10 cellular contexts compared by ENCODE assay signal in genomic region chr20:57619053-57619831, GRCh38. TPM values are rescaled to one million over a fixed set of nuclear protein-coding genes. Genes with fewer than 3 reads are reported as not detected.
DNase-seq lines count a peak whose midpoint lies in the region; ATAC-seq and TF ChIP-seq lines count a peak whose summit lies in the region.
"Had no signal": no experiment of that assay in that cellular context is flagged by ENCODE, and none has a peak within 500 bp of the region (broad histone marks: within the 10 kb centered on the region; RNA-seq: fewer than 3 reads in every experiment).

No MANE protein-coding gene starts in this region.

- no peak overlapping the region for H2BK5ac ChIP-seq in trophoblast cell (ENCODE audit: low read depth, low read length, poor library complexity)

- no peak for TF ChIP-seq CTCF in CD8-positive, alpha-beta T cell (IDR thresholded peaks at IDR 0.05)
- no peak for TF ChIP-seq CTCF in heart right ventricle (IDR thresholded peaks at IDR 0.05)

- no peaks in the 10 kb centered on the region for H3K27me3 ChIP-seq in CD8-positive, alpha-beta T cell (ENCODE audit: insufficient read depth, low read length)
- H3K27me3 ChIP-seq in heart right ventricle (peaks cover 0 to 38% (median 7%) of the 10 kb centered on the region in 7 donors), H7 (ENCODE audit: control insufficient read depth, insufficient read depth, low read length) (no peaks in the 10 kb centered on the region), trophoblast cell (ENCODE audit: insufficient read depth, low read length) (no peaks in the 10 kb centered on the region)

- H3K4me3 ChIP-seq in CD8-positive, alpha-beta T cell (ENCODE audit: low read depth, low read length) = peak overlapping the region; percentile 51
- H3K4me3 ChIP-seq in heart right ventricle = peak overlapping the region in 3 of 10 donors; percentile 1 to 48 (median 5)
- no peak overlapping the region for H3K4me3 ChIP-seq in H7 (ENCODE audit: insufficient read depth, low read depth, low read length)
- no peak overlapping the region for H3K4me3 ChIP-seq in trophoblast cell (ENCODE audit: low read depth, low read length)

- WGBS in heart right ventricle, 2 donors = 64 to 70% methylated on average over 19 of the region's 19 CpGs
- WGBS in trophoblast cell (ENCODE audit: extremely low coverage, insufficient coverage, insufficient read length) = no CpG with 5 or more reads among the region's 19 CpGs

- H4K12ac ChIP-seq in trophoblast cell (ENCODE audit: low read depth, low read length) = no peak overlapping the region

- no peak overlapping the region for H2AK5ac ChIP-seq in trophoblast cell (ENCODE audit: low read length)

- CTCF ChIA-PET in CD8-positive, alpha-beta T cell (lab: Charles Lee) = interaction anchor here (0.7 to 11.0 kb wide), 15 partner anchors 8 to 592 kb away, joined by 3 to 103 read pairs (median 4); partner anchors contain the start of gene PMEPA1

- H3K4me2 ChIP-seq in trophoblast cell (ENCODE audit: low read length) = no peak overlapping the region

- no peak overlapping the region for H2AFZ ChIP-seq in trophoblast cell (ENCODE audit: insufficient read depth, low read length, poor library complexity)

- no peaks in the 10 kb centered on the region for H3K79me2 ChIP-seq in trophoblast cell (ENCODE audit: control insufficient read depth, insufficient read depth, low read length, poor library complexity)

- H4K91ac ChIP-seq in trophoblast cell (ENCODE audit: low read depth, low read length) = no peak overlapping the region

- H2BK12ac ChIP-seq in trophoblast cell (ENCODE audit: low read length) = no peak overlapping the region

- H3K4me3 Mint-ChIP-seq in CD8-positive, alpha-beta T cell = peak overlapping the region; percentile 89

- H3K9ac ChIP-seq in trophoblast cell (ENCODE audit: low read length) = no peak overlapping the region

- H3K18ac ChIP-seq in trophoblast cell (ENCODE audit: low read length) = no peak overlapping the region

- H3K23ac ChIP-seq in trophoblast cell (ENCODE audit: low read length) = no peak overlapping the region

- H3K27me3 Mint-ChIP-seq in CD8-positive, alpha-beta T cell (ENCODE audit: low read depth) = no peaks in the 10 kb centered on the region

- peak; percentile 45 to 80 (median 68) for DNase-seq in CD8-positive, alpha-beta T cell
- peak; percentile 42 for DNase-seq in activated CD4-positive, alpha-beta T cell treated with anti-CD3 and anti-CD28 coated beads for 1 hour
- no peak for DNase-seq in heart right ventricle
- peak; percentile 70 for DNase-seq in stimulated activated naive CD8-positive, alpha-beta T cell treated with anti-CD3 and anti-CD28 coated beads, Interleukin-15, Interleukin-2, amounts not matched to agents 100 U/mL and 50 U/mL, for 24 hours
- DNase-seq in H7 = no peak
- no peak for DNase-seq in trophoblast cell

- no peaks in the 10 kb centered on the region for H3K79me1 ChIP-seq in trophoblast cell (ENCODE audit: low read length)

- H3K14ac ChIP-seq in trophoblast cell (ENCODE audit: low read length) = no peak overlapping the region

- ATAC-seq in CD8-positive, alpha-beta T cell = peak; percentile 57
- ATAC-seq in GM19455 (IDR thresholded peaks at IDR 0.05; ENCODE audit: unreplicated experiment) (peak; percentile 58), HG03469 (IDR thresholded peaks at IDR 0.05; ENCODE audit: unreplicated experiment) (peak; percentile 52), heart right ventricle (peak in 7 of 8 donors; percentile 55 to 87 (median 74))
- ATAC-seq in stimulated activated naive CD8-positive, alpha-beta T cell treated with anti-CD3 and anti-CD28 coated beads, Interleukin-15, Interleukin-2, amounts not matched to agents 100 U/mL and 50 U/mL, for 24 hours = peak; percentile 77

- H3K4me1 ChIP-seq in CD8-positive, alpha-beta T cell (ENCODE audit: insufficient read depth, low read length) = peaks cover 70% of the 10 kb centered on the region
- H3K4me1 ChIP-seq in heart right ventricle = peaks cover 0 to 43% (median 0%) of the 10 kb centered on the region in 9 donors
- peaks cover 2 to 8% of the 10 kb centered on the region in 2 experiments for H3K4me1 ChIP-seq in trophoblast cell (ENCODE audit: control insufficient read depth in 1 of 2, insufficient read depth in 2 of 2, low read length in 2 of 2)

- intact Hi-C loops in CD8-positive, alpha-beta T cell (cut with DNase I, micrococcal nuclease) = loop anchor here (1.0 to 2.0 kb wide), 8 partner anchors 9 to 690 kb away; partner anchors contain the start of genes PMEPA1 (in 1 of the 2) and RAB22A (in 1 of the 2)
- intact Hi-C loops in heart right ventricle (cut with DNase I) = loop anchor here in 1 of 10 donors (10.0 kb wide), 1 partner anchor 566 kb away; no protein-coding TSS in a partner anchor

- H3K4ac ChIP-seq in trophoblast cell (ENCODE audit: low read depth, low read length) = no peak overlapping the region

- H3K36me3 Mint-ChIP-seq in CD8-positive, alpha-beta T cell = peaks cover 33% of the 10 kb centered on the region

- peaks cover 65% of the 10 kb centered on the region for H3K4me1 Mint-ChIP-seq in CD8-positive, alpha-beta T cell (ENCODE audit: low read depth)

- H3K27ac Mint-ChIP-seq in CD8-positive, alpha-beta T cell = peak overlapping the region; percentile 98

- POLR2A ChIA-PET in CD8-positive, alpha-beta T cell (lab: Charles Lee) = interaction anchor here (0.6 to 4.1 kb wide), 13 partner anchors 10 to 576 kb away, joined by 3 to 82 read pairs (median 3); partner anchors contain the start of gene PMEPA1

- peak overlapping the region; percentile 78 for H3K27ac ChIP-seq in CD8-positive, alpha-beta T cell (ENCODE audit: low read depth, low read length)
- H3K27ac ChIP-seq in heart right ventricle (peak overlapping the region in 4 of 10 donors; percentile 19 to 88 (median 62)), trophoblast cell (ENCODE audit: low read depth, low read length) (no peak overlapping the region)

- H3K9me3 ChIP-seq in CD8-positive, alpha-beta T cell (ENCODE audit: low read length) = no peaks in the 10 kb centered on the region
- H3K9me3 ChIP-seq in heart right ventricle = peaks cover 0 to 7% (median 0%) of the 10 kb centered on the region in 11 donors
- H3K9me3 ChIP-seq in trophoblast cell (ENCODE audit: insufficient read depth, low read depth, low read length) = no peaks in the 10 kb centered on the region

- H3K36me3 ChIP-seq in CD8-positive, alpha-beta T cell (ENCODE audit: insufficient read depth, low read length) = peaks cover 11% of the 10 kb centered on the region
- H3K36me3 ChIP-seq in heart right ventricle (no peaks in the 10 kb centered on the region), H7 (replicated peaks; ENCODE audit: control insufficient read depth, insufficient read depth, low read length) (no peaks in the 10 kb centered on the region), trophoblast cell (ENCODE audit: control insufficient read depth in 1 of 2, insufficient read depth in 2 of 2, low read length in 2 of 2) (no peaks in the 10 kb centered on the region)

- peaks cover 3% of the 10 kb centered on the region for H3K9me3 Mint-ChIP-seq in CD8-positive, alpha-beta T cell

- H4K8ac ChIP-seq in trophoblast cell (ENCODE audit: low read depth, low read length) = no peak overlapping the region

- no peak overlapping the region for H2BK120ac ChIP-seq in trophoblast cell (ENCODE audit: insufficient read depth, low read length, poor library complexity)

RNA-seq across cellular contexts. Expression of gene ZBP1, which starts 1.0 kb away (rescaled TPM):
- total RNA-seq in CD8-positive, alpha-beta T cell = 10 to 100 TPM; 21.1 to 28.3 TPM
- total RNA-seq in heart right ventricle = 1 to 10 TPM in 1 of 10 donors, under 1 TPM in 7, not detected in 2; 0.16 to 1.2 (median 0.31) TPM
- under 1 TPM; 0.13 to 0.51 TPM for polyA plus RNA-seq in heart right ventricle
- total RNA-seq in H7 (2014; rRNA removed; shearing (Covaris generic)) = not detected in 2 replicates
- not detected in 2 replicates for polyA plus RNA-seq in trophoblast cell (2013)
- total RNA-seq: astrocyte, pulmonary artery endothelial cell had no signal

RNA-seq across cellular contexts. Expression of gene PCK1, which starts 58.3 kb away (rescaled TPM):
- total RNA-seq in CD8-positive, alpha-beta T cell = not detected
- 1 to 10 TPM in 3 of 10 donors, under 1 TPM in 5, not detected in 2; 0.15 to 8.5 (median 0.69) TPM for total RNA-seq in heart right ventricle
- 1 to 10 TPM in 1 of 2 donors, under 1 TPM in 1; 0.65 to 2.2 TPM for polyA plus RNA-seq in heart right ventricle
- not detected in 2 replicates for total RNA-seq in H7 (2014; rRNA removed; shearing (Covaris generic))
- polyA plus RNA-seq in trophoblast cell (2013) = 0.01 TPM in 1 of 2 replicates, not detected in the other
- total RNA-seq: astrocyte, pulmonary artery endothelial cell had no signal

Comparison
In these comparisons a context has a peak if more than half of its experiments do, and no peak if none do; other contexts are left out.
1. DNase-seq: peak in CD8-positive, alpha-beta T cell (7 of 7), activated CD4-positive, alpha-beta T cell treated with anti-CD3 and anti-CD28 coated beads for 1 hour (single experiment) and stimulated activated naive CD8-positive, alpha-beta T cell treated with anti-CD3 and anti-CD28 coated beads, Interleukin-15, Interleukin-2, amounts not matched to agents 100 U/mL and 50 U/mL, for 24 hours (single experiment); none in heart right ventricle (0 of 2), H7 (single experiment) and trophoblast cell (0 of 2).
2. RNA of gene ZBP1, which starts 1.0 kb away (total RNA-seq): 21.1 to 28.3 TPM in CD8-positive, alpha-beta T cell; 0.16 to 1.2 TPM in heart right ventricle and not detected in H7; every median in the first group is over 4 times any median in the second.
3. Peak in every context shown above with its lines, with median percentiles within 50 percentile points of each other: ATAC-seq.